21 cellular contexts compared by ENCODE assay signal in the genomic region with DNA sequence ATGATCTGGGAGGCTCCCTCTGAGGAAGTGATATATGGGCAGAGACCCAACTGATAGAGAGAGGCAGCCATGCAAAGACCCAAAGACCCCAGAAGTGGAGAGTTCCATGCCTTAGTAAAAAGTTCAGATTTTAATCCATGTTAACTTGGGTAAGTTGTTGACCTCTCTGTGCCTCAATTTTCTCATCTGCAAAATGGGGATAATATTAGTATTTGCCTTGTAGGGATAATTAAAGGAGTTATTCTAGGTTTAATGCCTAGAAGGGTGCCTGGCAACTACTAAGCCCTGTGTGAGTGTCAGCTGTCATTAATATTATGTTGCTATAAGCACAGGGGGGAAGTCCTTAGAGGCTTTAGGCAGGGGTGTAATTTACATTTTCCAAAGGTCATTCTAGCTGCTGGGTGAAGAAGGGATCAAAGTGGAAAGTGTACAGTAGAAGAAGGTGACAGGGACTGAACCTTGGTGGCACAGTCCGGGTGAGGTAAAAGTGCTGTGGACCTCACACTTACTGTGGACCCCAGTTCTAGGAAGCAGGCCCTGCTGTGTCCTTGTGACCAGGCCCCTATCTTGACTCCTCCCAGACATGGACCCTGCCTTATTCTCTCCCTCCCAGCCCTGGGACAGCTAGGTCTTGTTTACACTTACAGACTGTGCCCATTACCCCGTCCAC. TPM values are rescaled to one million over a fixed set of nuclear protein-coding genes. Genes with fewer than 3 reads are reported as not detected.
A peak's percentile ranks its signal among the peaks of the same experiment; 100 is the strongest.
DNase-seq lines count a peak whose midpoint lies in the region; ATAC-seq and TF ChIP-seq lines count a peak whose summit lies in the region.
"Had no signal": no experiment of that assay in that cellular context is flagged by ENCODE, and none has a peak within 500 bp of the region (broad histone marks: within the 10 kb centered on the region; RNA-seq: fewer than 3 reads in every experiment).

No MANE protein-coding gene starts in this region.

- H3K36me3 ChIP-seq in mammary epithelial cell (ENCODE audit: insufficient read depth, low read length) (no peaks in the 10 kb centered on the region), neural progenitor cell (no peaks in the 10 kb centered on the region)

- H3K4me1 Mint-ChIP-seq in MCF 10A (ENCODE audit: insufficient read depth, unreplicated experiment) (peaks cover 39% of the 10 kb centered on the region), endothelial cell (ENCODE audit: unreplicated experiment) (peaks cover 36% of the 10 kb centered on the region), neural progenitor cell (peaks cover 18% of the 10 kb centered on the region), type B pancreatic cell (ENCODE audit: unreplicated experiment) (peaks cover 29% of the 10 kb centered on the region), glutamatergic neuron (ENCODE audit: low read depth, unreplicated experiment) (peaks cover 13% of the 10 kb centered on the region)

- H3K27me3 Mint-ChIP-seq in MCF 10A (ENCODE audit: insufficient read depth, unreplicated experiment) (peaks cover 10% of the 10 kb centered on the region), endothelial cell (ENCODE audit: unreplicated experiment) (peaks cover 8% of the 10 kb centered on the region), neural progenitor cell (ENCODE audit: insufficient read depth, low read depth) (peaks cover 12% of the 10 kb centered on the region), type B pancreatic cell (peaks cover 15% of the 10 kb centered on the region), glutamatergic neuron (ENCODE audit: unreplicated experiment) (peaks cover 3% of the 10 kb centered on the region)

- H4K20me1 ChIP-seq in mammary epithelial cell (ENCODE audit: insufficient read depth, low read length) (no peaks in the 10 kb centered on the region), neural progenitor cell (ENCODE audit: low read depth) (no peaks in the 10 kb centered on the region)

- intact Hi-C loops in MCF 10A (cut with micrococcal nuclease) = no loop called here
- intact Hi-C loops in mammary epithelial cell (cut with micrococcal nuclease) = no loop called here
- intact Hi-C loops in head of caudate nucleus (cut with DNase I) = no loop called here

- no peak overlapping the region for H3K4me3 Mint-ChIP-seq in MCF 10A (ENCODE audit: unreplicated experiment)
- H3K4me3 Mint-ChIP-seq in endothelial cell (ENCODE audit: unreplicated experiment) = no peak overlapping the region
- no peak overlapping the region for H3K4me3 Mint-ChIP-seq in neural progenitor cell
- H3K4me3 Mint-ChIP-seq in type B pancreatic cell = no peak overlapping the region
- H3K4me3 Mint-ChIP-seq in glutamatergic neuron (ENCODE audit: unreplicated experiment) = no peak overlapping the region
- H3K4me3 Mint-ChIP-seq: B cell had no signal

- H3K9me3 Mint-ChIP-seq in MCF 10A (ENCODE audit: unreplicated experiment) (no peaks in the 10 kb centered on the region), endothelial cell (ENCODE audit: unreplicated experiment) (no peaks in the 10 kb centered on the region), neural progenitor cell (no peaks in the 10 kb centered on the region), type B pancreatic cell (no peaks in the 10 kb centered on the region), glutamatergic neuron (ENCODE audit: unreplicated experiment) (peaks cover 6% of the 10 kb centered on the region)

- H3K4me3 ChIP-seq in mammary epithelial cell (replicated peaks in 1 of 3; ENCODE audit: insufficient read depth in 1 of 3, low read depth in 2 of 3, low read length in 3 of 3) = no peak overlapping the region
- no peak overlapping the region for H3K4me3 ChIP-seq in neural progenitor cell

- H3K36me3 Mint-ChIP-seq in MCF 10A (ENCODE audit: insufficient read depth, unreplicated experiment) = peaks cover 7% of the 10 kb centered on the region
- H3K36me3 Mint-ChIP-seq in endothelial cell (ENCODE audit: low read depth, unreplicated experiment) = no peaks in the 10 kb centered on the region
- H3K36me3 Mint-ChIP-seq in neural progenitor cell = no peaks in the 10 kb centered on the region
- H3K36me3 Mint-ChIP-seq in type B pancreatic cell = no peaks in the 10 kb centered on the region
- H3K36me3 Mint-ChIP-seq in glutamatergic neuron (ENCODE audit: unreplicated experiment) = no peaks in the 10 kb centered on the region

- no peak for ATAC-seq in HG03469 (IDR thresholded peaks at IDR 0.05; ENCODE audit: unreplicated experiment)

- H3K9ac ChIP-seq in mammary epithelial cell (ENCODE audit: insufficient read depth, low read length) (no peak overlapping the region), neural progenitor cell (no peak overlapping the region)
- H3K9ac ChIP-seq: KMS-11 had no signal

- dilution Hi-C loops in mammary epithelial cell (cut with HindIII; ENCODE audit: low sequenced_read_pairs) = no loop called here

- H3K9me3 ChIP-seq in mammary epithelial cell (replicated peaks; ENCODE audit: insufficient read depth, low read length) = no peaks in the 10 kb centered on the region
- no peaks in the 10 kb centered on the region for H3K9me3 ChIP-seq in neural progenitor cell (ENCODE audit: low read depth)

- H3K4me2 ChIP-seq in mammary epithelial cell (ENCODE audit: insufficient read depth, low read depth, low read length) (no peak overlapping the region), neural progenitor cell (no peak overlapping the region)
- H3K4me2 ChIP-seq: KMS-11 had no signal

- CTCF ChIA-PET in MCF 10A (lab: Yijun Ruan, JAX) = interaction anchor here (0.6 to 13.4 kb wide), 9 partner anchors 28 to 405 kb away, joined by 3 to 200 read pairs (median 3); no protein-coding TSS in a partner anchor
- CTCF ChIA-PET in mammary epithelial cell (lab: Charles Lee; ENCODE audit: low non-redundant PET) = no interaction called here

- H3K27ac ChIP-seq in mammary epithelial cell (ENCODE audit: insufficient read depth, low read depth, low read length) (no peak overlapping the region), neural progenitor cell (no peak overlapping the region)
- H3K27ac ChIP-seq: KMS-11, RWPE1 had no signal

- peaks cover 11% of the 10 kb centered on the region for H3F3A ChIP-seq in neural progenitor cell (ENCODE audit: low read depth)

- H3K79me2 ChIP-seq in mammary epithelial cell (ENCODE audit: insufficient read depth, low read length) (peaks cover 20% of the 10 kb centered on the region), neural progenitor cell (ENCODE audit: low read depth) (peaks cover 19% of the 10 kb centered on the region)

- 100% methylated on average over 2 of the region's 2 CpGs for WGBS in mammary epithelial cell (ENCODE audit: low coverage, missing lambda C conversion rate)

- H3K27me3 ChIP-seq in mammary epithelial cell (ENCODE audit: insufficient read depth, low read length) (no peaks in the 10 kb centered on the region), neural progenitor cell (peaks cover 5% of the 10 kb centered on the region)

- H3K4me1 ChIP-seq in mammary epithelial cell (ENCODE audit: insufficient read depth, low read length) = peaks cover 38% of the 10 kb centered on the region
- peaks cover 10% of the 10 kb centered on the region for H3K4me1 ChIP-seq in neural progenitor cell

- TF ChIP-seq CTCF in MCF 10A (IDR thresholded peaks at IDR 0.05; ENCODE audit: unreplicated experiment) = no peak
- no peak for TF ChIP-seq CTCF in mammary epithelial cell (conservative IDR thresholded peaks at IDR 0.05 in 1 of 2, IDR thresholded peaks at IDR 0.05 in 1 of 2; ENCODE audit: extremely low read depth in 1 of 2, insufficient read depth in 1 of 2, low read depth in 1 of 2, low read length in 2 of 2)
- TF ChIP-seq CTCF in endothelial cell (IDR thresholded peaks at IDR 0.05; ENCODE audit: unreplicated experiment) = no peak
- TF ChIP-seq CTCF in neural progenitor cell (IDR thresholded peaks at IDR 0.05) = no peak
- no peak for TF ChIP-seq CTCF in type B pancreatic cell (conservative IDR thresholded peaks at IDR 0.05)
- no peak for TF ChIP-seq CTCF in glutamatergic neuron (IDR thresholded peaks at IDR 0.05; ENCODE audit: partially characterized antibody, unreplicated experiment)

- H3K27ac Mint-ChIP-seq in MCF 10A (ENCODE audit: low read depth, unreplicated experiment) (peak overlapping the region; percentile 16), endothelial cell (ENCODE audit: unreplicated experiment) (peak overlapping the region; percentile 76), neural progenitor cell (peak overlapping the region; percentile 13), type B pancreatic cell (no peak overlapping the region), glutamatergic neuron (ENCODE audit: unreplicated experiment) (no peak overlapping the region)
- H3K27ac Mint-ChIP-seq: B cell had no signal

- POLR2A ChIA-PET in MCF 10A (lab: Yijun Ruan, JAX) = interaction anchor here (1.4 kb wide), 1 partner anchor 336 kb away, joined by 3 read pairs; no protein-coding TSS in a partner anchor

- H2AFZ ChIP-seq in mammary epithelial cell (ENCODE audit: low read depth, low read length) = no peak overlapping the region
- H2AFZ ChIP-seq in neural progenitor cell (replicated peaks) = no peak overlapping the region

- DNase-seq in MCF 10A (ENCODE audit: unreplicated experiment) (no peak), mammary epithelial cell (no peak), endothelial cell (ENCODE audit: low spot score) (no peak), neural progenitor cell (ENCODE audit: low spot score) (no peak), type B pancreatic cell (ENCODE audit: extremely low spot score, unreplicated experiment) (no peak), head of caudate nucleus (no peak), glutamatergic neuron (no peak)
- DNase-seq: DMS 273 treated with DMSO at 0.1 percent for 48 hours, GDM1, HCEC 1CT, NCI-H1417, NCI-H187, NCI-H2107, NCI-H2227 treated with DMSO at 0.1 percent for 48 hours, NCI-H524, NCI-H82, OCI-M1 had no signal

- BruUV-seq in MCF 10A (replicated peaks; lab: Mats Ljungman, UMichigan) (no TSS peak), mammary epithelial cell (replicated peaks; lab: Mats Ljungman, UMichigan) (no TSS peak)

- in situ Hi-C loops in mammary epithelial cell (cut with MboI; ENCODE audit: low sequenced_read_pairs in 2 of 2) = no loop called here

RNA-seq across cellular contexts. Expression of gene RAD18, which starts 3.0 kb away (rescaled TPM):
- total RNA-seq in MCF 10A (2022) (27.5 and 29.1 TPM in 2 replicates), mammary epithelial cell (10 to 100 TPM; 11.5 to 27.0 TPM), endothelial cell (ENCODE audit: unreplicated experiment) (12.2 TPM), neural progenitor cell (ENCODE audit: low replicate concordance) (13.9 and 22.1 TPM in 2 replicates), type B pancreatic cell (ENCODE audit: low replicate concordance) (13.5 and 21.3 TPM in 2 replicates), glutamatergic neuron (ENCODE audit: unreplicated experiment) (11.9 TPM)
- 18.4 TPM for polyA plus RNA-seq in mammary epithelial cell
- 14.9 TPM for polyA minus RNA-seq in mammary epithelial cell

Comparison
In these comparisons a context has a peak if more than half of its experiments do, and no peak if none do; other contexts are left out.
1. H3K27ac Mint-ChIP-seq: peak in MCF 10A (single experiment), endothelial cell (single experiment) and neural progenitor cell (single experiment); none in type B pancreatic cell (single experiment) and glutamatergic neuron (single experiment).